In the genomic region with DNA sequence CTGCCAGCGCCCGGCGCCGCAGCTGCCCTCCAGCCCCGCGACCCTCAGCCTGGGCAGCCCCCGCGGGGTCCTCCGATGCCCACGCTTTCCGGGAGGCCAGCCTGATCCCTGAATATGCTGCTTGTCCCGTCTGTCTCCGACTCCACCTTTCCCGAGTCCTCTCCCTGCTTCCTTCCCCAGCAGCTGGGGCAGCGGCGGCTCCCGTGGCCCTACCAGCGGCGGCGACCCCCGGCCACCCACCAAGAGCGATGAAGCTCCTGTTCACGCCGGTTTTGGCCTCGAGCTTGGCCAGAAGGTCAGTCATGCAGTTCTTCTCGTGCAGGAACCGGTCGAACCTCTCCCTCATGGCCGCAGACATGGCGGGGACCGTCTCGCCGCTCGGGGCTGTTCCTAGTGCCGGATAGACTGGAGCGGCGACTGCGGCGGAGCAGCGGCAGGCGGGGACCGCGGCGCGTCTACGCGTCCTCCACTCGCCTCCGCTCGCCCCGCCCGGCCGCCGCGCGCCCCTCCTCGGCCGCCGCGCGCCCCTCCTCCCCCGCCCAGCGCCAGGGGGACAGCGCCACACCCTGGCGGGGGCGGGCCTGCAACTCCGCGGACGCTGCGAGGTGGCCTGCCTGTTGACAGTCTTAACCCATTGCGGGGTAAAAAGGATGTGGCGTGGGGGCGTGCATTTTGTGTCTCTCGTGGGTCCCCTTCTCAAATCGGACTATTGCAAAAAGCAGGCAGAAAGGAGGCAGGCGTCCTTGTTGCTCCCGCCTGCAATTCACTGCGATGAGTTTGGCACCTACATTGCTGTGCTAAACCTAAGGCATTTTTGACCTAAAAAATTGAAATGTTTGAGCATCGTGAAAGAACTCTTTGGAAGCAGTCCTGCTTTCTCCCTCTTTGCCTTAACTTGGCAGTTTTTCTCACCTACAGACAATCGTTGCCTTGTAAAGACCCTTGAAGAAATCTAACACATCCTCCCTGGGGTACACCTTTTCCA, we compare ENCODE assay signal across 2 cellular contexts.
TF ChIP-seq lines count a peak whose summit lies in the region.

A gene (minus strand): TSS at position 395 of the 985 bp plus-strand sequence. CDS start 37 bp downstream, at position 358.

TF ChIP-seq in HCT116, 20 proteins besides CTCF, POLR2A, EP300 and RAD21:
- no peak for TF ChIP-seq JUND (IDR thresholded peaks at IDR 0.05)
- TF ChIP-seq, protein P1, sequence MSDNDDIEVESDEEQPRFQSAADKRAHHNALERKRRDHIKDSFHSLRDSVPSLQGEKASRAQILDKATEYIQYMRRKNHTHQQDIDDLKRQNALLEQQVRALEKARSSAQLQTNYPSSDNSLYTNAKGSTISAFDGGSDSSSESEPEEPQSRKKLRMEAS (IDR thresholded peaks at IDR 0.05), result peak; percentile 66; the same call in 1 of the 2 replicates
- TF ChIP-seq YY1 (IDR thresholded peaks at IDR 0.05; ENCODE audit: extremely low read depth, insufficient replicate concordance, low read depth, low read length), result peak; percentile 40
- TF ChIP-seq POLR2AphosphoS5 (IDR thresholded peaks at IDR 0.05; ENCODE audit: low read depth, low read length), result peak; percentile 97
- TF ChIP-seq EZH2 (IDR thresholded peaks at IDR 0.05), result no peak
- peak; percentile 55; the same call in 1 of the 2 replicates for TF ChIP-seq SIN3A (IDR thresholded peaks at IDR 0.05; ENCODE audit: low read depth)
- TF ChIP-seq EGR1 (IDR thresholded peaks at IDR 0.05; ENCODE audit: low read depth), result peak; percentile 85
- no peak for TF ChIP-seq CEBPB (IDR thresholded peaks at IDR 0.05; ENCODE audit: low read depth)
- TF ChIP-seq ZFX (IDR thresholded peaks at IDR 0.05), result peak; percentile 2; the same call in 1 of the 2 replicates
- no peak for TF ChIP-seq TCF7L2 (IDR thresholded peaks at IDR 0.05; ENCODE audit: borderline replicate concordance, extremely low read depth, insufficient read depth, insufficient read length)
- TF ChIP-seq, protein P2, sequence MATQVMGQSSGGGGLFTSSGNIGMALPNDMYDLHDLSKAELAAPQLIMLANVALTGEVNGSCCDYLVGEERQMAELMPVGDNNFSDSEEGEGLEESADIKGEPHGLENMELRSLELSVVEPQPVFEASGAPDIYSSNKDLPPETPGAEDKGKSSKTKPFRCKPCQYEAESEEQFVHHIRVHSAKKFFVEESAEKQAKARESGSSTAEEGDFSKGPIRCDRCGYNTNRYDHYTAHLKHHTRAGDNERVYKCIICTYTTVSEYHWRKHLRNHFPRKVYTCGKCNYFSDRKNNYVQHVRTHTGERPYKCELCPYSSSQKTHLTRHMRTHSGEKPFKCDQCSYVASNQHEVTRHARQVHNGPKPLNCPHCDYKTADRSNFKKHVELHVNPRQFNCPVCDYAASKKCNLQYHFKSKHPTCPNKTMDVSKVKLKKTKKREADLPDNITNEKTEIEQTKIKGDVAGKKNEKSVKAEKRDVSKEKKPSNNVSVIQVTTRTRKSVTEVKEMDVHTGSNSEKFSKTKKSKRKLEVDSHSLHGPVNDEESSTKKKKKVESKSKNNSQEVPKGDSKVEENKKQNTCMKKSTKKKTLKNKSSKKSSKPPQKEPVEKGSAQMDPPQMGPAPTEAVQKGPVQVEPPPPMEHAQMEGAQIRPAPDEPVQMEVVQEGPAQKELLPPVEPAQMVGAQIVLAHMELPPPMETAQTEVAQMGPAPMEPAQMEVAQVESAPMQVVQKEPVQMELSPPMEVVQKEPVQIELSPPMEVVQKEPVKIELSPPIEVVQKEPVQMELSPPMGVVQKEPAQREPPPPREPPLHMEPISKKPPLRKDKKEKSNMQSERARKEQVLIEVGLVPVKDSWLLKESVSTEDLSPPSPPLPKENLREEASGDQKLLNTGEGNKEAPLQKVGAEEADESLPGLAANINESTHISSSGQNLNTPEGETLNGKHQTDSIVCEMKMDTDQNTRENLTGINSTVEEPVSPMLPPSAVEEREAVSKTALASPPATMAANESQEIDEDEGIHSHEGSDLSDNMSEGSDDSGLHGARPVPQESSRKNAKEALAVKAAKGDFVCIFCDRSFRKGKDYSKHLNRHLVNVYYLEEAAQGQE (IDR thresholded peaks at IDR 0.05; ENCODE audit: low read depth), result no peak
- no peak for TF ChIP-seq ELF1 (IDR thresholded peaks at IDR 0.05; ENCODE audit: borderline replicate concordance, low read depth)
- TF ChIP-seq EZH2phosphoT487 (IDR thresholded peaks at IDR 0.05; ENCODE audit: borderline replicate concordance), result no peak
- TF ChIP-seq FOSL1 (IDR thresholded peaks at IDR 0.05; ENCODE audit: low read depth), result no peak
- TF ChIP-seq CBX3 (IDR thresholded peaks at IDR 0.05; ENCODE audit: low read depth), result peak; percentile 52; the same call in 1 of the 2 replicates
- no peak for TF ChIP-seq ZNF274 (IDR thresholded peaks at IDR 0.05; ENCODE audit: low read depth, low read length)
- TF ChIP-seq SP1 (IDR thresholded peaks at IDR 0.05; ENCODE audit: low read depth), result no peak
- no peak for TF ChIP-seq SRF (IDR thresholded peaks at IDR 0.05; ENCODE audit: low read depth)
- TF ChIP-seq, protein P3, sequence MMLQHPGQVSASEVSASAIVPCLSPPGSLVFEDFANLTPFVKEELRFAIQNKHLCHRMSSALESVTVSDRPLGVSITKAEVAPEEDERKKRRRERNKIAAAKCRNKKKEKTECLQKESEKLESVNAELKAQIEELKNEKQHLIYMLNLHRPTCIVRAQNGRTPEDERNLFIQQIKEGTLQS (IDR thresholded peaks at IDR 0.05), result no peak
- TF ChIP-seq, protein P4, sequence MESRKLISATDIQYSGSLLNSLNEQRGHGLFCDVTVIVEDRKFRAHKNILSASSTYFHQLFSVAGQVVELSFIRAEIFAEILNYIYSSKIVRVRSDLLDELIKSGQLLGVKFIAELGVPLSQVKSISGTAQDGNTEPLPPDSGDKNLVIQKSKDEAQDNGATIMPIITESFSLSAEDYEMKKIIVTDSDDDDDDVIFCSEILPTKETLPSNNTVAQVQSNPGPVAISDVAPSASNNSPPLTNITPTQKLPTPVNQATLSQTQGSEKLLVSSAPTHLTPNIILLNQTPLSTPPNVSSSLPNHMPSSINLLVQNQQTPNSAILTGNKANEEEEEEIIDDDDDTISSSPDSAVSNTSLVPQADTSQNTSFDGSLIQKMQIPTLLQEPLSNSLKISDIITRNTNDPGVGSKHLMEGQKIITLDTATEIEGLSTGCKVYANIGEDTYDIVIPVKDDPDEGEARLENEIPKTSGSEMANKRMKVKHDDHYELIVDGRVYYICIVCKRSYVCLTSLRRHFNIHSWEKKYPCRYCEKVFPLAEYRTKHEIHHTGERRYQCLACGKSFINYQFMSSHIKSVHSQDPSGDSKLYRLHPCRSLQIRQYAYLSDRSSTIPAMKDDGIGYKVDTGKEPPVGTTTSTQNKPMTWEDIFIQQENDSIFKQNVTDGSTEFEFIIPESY (IDR thresholded peaks at IDR 0.05; ENCODE audit: extremely low read depth, insufficient replicate concordance, low read length), result no peak

TF ChIP-seq in SK-N-SH, 30 proteins besides CTCF, POLR2A, EP300 and RAD21:
- peak; percentile 57; the same call in 1 of the 2 replicates for TF ChIP-seq MXI1 (IDR thresholded peaks at IDR 0.05; ENCODE audit: low read depth, low read length)
- no peak for TF ChIP-seq ELF1 (IDR thresholded peaks at IDR 0.05)
- peak; percentile 56 for TF ChIP-seq SMC3 (IDR thresholded peaks at IDR 0.05; ENCODE audit: low read depth, low read length)
- TF ChIP-seq FOXJ3 (CRISPR knock-in tag; IDR thresholded peaks at IDR 0.05), result no peak
- peak; percentile 82 for TF ChIP-seq TAF1 (IDR thresholded peaks at IDR 0.05; ENCODE audit: borderline replicate concordance, low read depth, low read length)
- peak; percentile 72 for TF ChIP-seq CHD2 (IDR thresholded peaks at IDR 0.05; ENCODE audit: low read length, partially characterized antibody)
- TF ChIP-seq, protein P1 (IDR thresholded peaks at IDR 0.05; ENCODE audit: low read depth), result peak; percentile 55; the same call in 1 of the 2 replicates
- peak; percentile 61; the same call in 1 of the 2 replicates for TF ChIP-seq SIN3A (IDR thresholded peaks at IDR 0.05; ENCODE audit: borderline replicate concordance, low read depth, low read length)
- TF ChIP-seq YY1 (IDR thresholded peaks at IDR 0.05; ENCODE audit: low read depth), result peak; percentile 72; the same call in 1 of the 2 replicates
- peak; percentile 90 for TF ChIP-seq POLR2AphosphoS5 (IDR thresholded peaks at IDR 0.05; ENCODE audit: low read depth, low read length)
